1 cellular context compared by ENCODE assay signal in genomic region chr17:42135151-42135550, GRCh38.
TF ChIP-seq lines count a peak whose summit lies in the region.

No MANE protein-coding gene starts in this region.

TF ChIP-seq in IMR-90, 13 proteins besides CTCF, POLR2A, EP300 and RAD21:
- TF ChIP-seq CEBPB (IDR thresholded peaks at IDR 0.05; ENCODE audit: low read depth, low read length) (peak; percentile 40; the same call in 1 of the 2 replicates), MXI1 (IDR thresholded peaks at IDR 0.05; ENCODE audit: borderline replicate concordance, low read depth, low read length) (no peak)
